18 cellular contexts compared by ENCODE assay signal in the genomic region with DNA sequence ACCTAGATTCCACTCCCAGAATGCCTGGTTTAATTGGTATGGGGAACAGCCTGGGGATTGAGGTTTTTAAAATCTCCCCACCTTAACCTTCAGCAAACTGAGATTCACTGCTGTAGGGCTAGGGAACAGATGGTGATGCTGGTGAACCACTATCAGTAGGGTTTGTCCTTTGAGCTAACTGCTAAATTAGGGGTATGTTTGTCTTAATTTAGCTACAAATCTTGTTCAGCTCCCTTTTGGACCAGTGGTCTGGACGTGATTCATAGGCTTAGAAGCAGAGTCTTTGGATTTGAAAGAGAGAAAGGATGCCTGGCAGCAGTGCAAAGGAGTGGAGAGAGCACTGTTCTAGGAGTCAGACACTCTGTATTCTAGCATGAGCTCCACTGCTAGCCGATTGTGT. TPM values are rescaled to one million over a fixed set of nuclear protein-coding genes. Genes with fewer than 3 reads are reported as not detected.
A peak's percentile ranks its signal among the peaks of the same experiment; 100 is the strongest.
DNase-seq lines count a peak whose midpoint lies in the region; ATAC-seq, FAIRE-seq and TF ChIP-seq lines count a peak whose summit lies in the region.
"Had no signal": no experiment of that assay in that cellular context is flagged by ENCODE, and none has a peak within 500 bp of the region (broad histone marks: within the 10 kb centered on the region; RNA-seq: fewer than 3 reads in every experiment).

No MANE protein-coding gene starts in this region.

- no peak overlapping the region for H3K9ac ChIP-seq in GM12878 (ENCODE audit: control insufficient read depth, insufficient read depth, low read length)

- peak; percentile 74 for DNase-seq in G401 (ENCODE audit: low spot score)
- DNase-seq in GM12878 (ENCODE audit: low read depth, low spot score): no peak
- no peak for DNase-seq in gastrocnemius medialis
- DNase-seq: activated CD4-positive, CD25-positive, alpha-beta regulatory T cell treated with anti-CD3 and anti-CD28 coated beads, Interleukin-2, amount 50 U/mL, for 72 hours; activated CD8-positive, alpha-beta memory T cell treated with anti-CD3 and anti-CD28 coated beads, Interleukin-2, amount 50 U/mL, for 48 hours; activated naive CD4-positive, alpha-beta T cell treated with anti-CD3 and anti-CD28 coated beads for 36 hours; effector memory CD8-positive, alpha-beta T cell; NCI-H1436; NCI-H510A; T-helper 1 cell; testis had no signal

- H3K27me3 Mint-ChIP-seq in IgD-negative memory B cell: no peaks in the 10 kb centered on the region
- H3K27me3 Mint-ChIP-seq: effector memory CD8-positive, alpha-beta T cell had no signal

- no peak overlapping the region for H3K4me3 ChIP-seq in GM12878
- H3K4me3 ChIP-seq in gastrocnemius medialis: peak overlapping the region in 1 of 4 donors; percentile 60
- H3K4me3 ChIP-seq: breast epithelium, testis had no signal

- WGBS in GM12878 (ENCODE audit: insufficient coverage, insufficient replicate concordance, low lambda C conversion rate, missing lambda C conversion rate): 0% methylated on average over 2 of the region's 2 CpGs

- H3K36me3 ChIP-seq in GM12878 (ENCODE audit: control insufficient read depth in 2 of 2, insufficient read depth in 2 of 2, low read length in 1 of 2) (no peaks in the 10 kb centered on the region), gastrocnemius medialis (no peaks in the 10 kb centered on the region)
- H3K36me3 ChIP-seq: breast epithelium had no signal

- H3K27ac ChIP-seq in GM12878 (ENCODE audit: control insufficient read depth, insufficient read depth) (no peak overlapping the region), gastrocnemius medialis (peak overlapping the region; percentile 84 to 91 (median 90))
- H3K27ac ChIP-seq: breast epithelium, testis had no signal

- no peak for ATAC-seq in GM12878
- no peak for ATAC-seq in gastrocnemius medialis
- ATAC-seq in HG02840 (IDR thresholded peaks at IDR 0.05; ENCODE audit: low FRiP score, unreplicated experiment): no peak
- ATAC-seq in GM19397 (IDR thresholded peaks at IDR 0.05; ENCODE audit: unreplicated experiment): no peak
- no peak for ATAC-seq in HG03432 (IDR thresholded peaks at IDR 0.05; ENCODE audit: unreplicated experiment)
- ATAC-seq: effector memory CD8-positive, alpha-beta T cell had no signal

- H3K4me1 ChIP-seq in GM12878 (ENCODE audit: control insufficient read depth, insufficient read depth, low read length): peaks cover 20% of the 10 kb centered on the region
- H3K4me1 ChIP-seq in gastrocnemius medialis: peaks cover 66 to 75% of the 10 kb centered on the region in 2 donors
- H3K4me1 ChIP-seq: breast epithelium had no signal

- FAIRE-seq in GM12878 (lab: Jason Lieb, UNC): no peak
- FAIRE-seq: H1 had no signal

- H3K4me2 ChIP-seq in GM12878 (ENCODE audit: control insufficient read depth, insufficient read depth): peak overlapping the region; percentile 55; the same call in 1 of the 2 replicates

- peaks cover 43 to 58% (median 51%) of the 10 kb centered on the region in 3 donors for H3K4me1 Mint-ChIP-seq in IgD-negative memory B cell

- in situ Hi-C loops in G401 (cut with HindIII; ENCODE audit: low sequenced_read_pairs) (no loop called here), GM12878 (cut with MboI) (no loop called here), gastrocnemius medialis (cut with MboI; ENCODE audit: low sequenced_read_pairs in 4 of 4) (no loop called here)

- no peak overlapping the region for H2AFZ ChIP-seq in GM12878 (ENCODE audit: control insufficient read depth, low read depth, low read length)

- SMC1A ChIA-PET in GM12878 (lab: Charles Lee; ENCODE audit: uncharacterized antibody, unreplicated experiment): interaction anchor here (1.4 to 2.5 kb wide), 4 partner anchors 10 to 73 kb away, joined by 3 to 11 read pairs (median 7); no protein-coding TSS in a partner anchor

- TF ChIP-seq CTCF in GM12878 (IDR thresholded peaks at IDR 0.05 in 2 of 3, conservative IDR thresholded peaks at IDR 0.05 in 1 of 3; ENCODE audit: control insufficient read depth in 2 of 3, extremely low read depth in 1 of 3, insufficient read depth in 1 of 3, low read depth in 3 of 3, low read length in 3 of 3) (no peak), gastrocnemius medialis (IDR thresholded peaks at IDR 0.05 in 4 of 5, conservative IDR thresholded peaks at IDR 0.05 in 1 of 5) (no peak)

- H3K9me3 Mint-ChIP-seq in IgD-negative memory B cell: no peaks in the 10 kb centered on the region
- H3K9me3 Mint-ChIP-seq: activated naive CD4-positive, alpha-beta T cell treated with anti-CD3 and anti-CD28 coated beads for 36 hours; CD14-positive monocyte; effector memory CD8-positive, alpha-beta T cell had no signal

- RAD21 ChIA-PET in GM12878 (lab: Charles Lee; ENCODE audit: unreplicated experiment): interaction anchor here (1.0 to 1.7 kb wide), 2 partner anchors 10 to 146 kb away, joined by 3 to 6 read pairs; no protein-coding TSS in a partner anchor

- BruUV-seq in GM12878 (replicated peaks; lab: Mats Ljungman, UMichigan): no TSS peak

- no peaks in the 10 kb centered on the region for H4K20me1 ChIP-seq in GM12878 (ENCODE audit: control insufficient read depth, insufficient read depth)

- H3K27me3 ChIP-seq in GM12878 (replicated peaks in 1 of 2; ENCODE audit: control insufficient read depth in 2 of 2, insufficient read depth in 2 of 2, low read length in 1 of 2): no peaks in the 10 kb centered on the region
- no peaks in the 10 kb centered on the region for H3K27me3 ChIP-seq in gastrocnemius medialis
- H3K27me3 ChIP-seq: breast epithelium, testis had no signal

- H3K4me3 Mint-ChIP-seq in IgD-negative memory B cell: peak overlapping the region; percentile 82 to 94 (median 93)
- H3K4me3 Mint-ChIP-seq: activated naive CD4-positive, alpha-beta T cell treated with anti-CD3 and anti-CD28 coated beads for 36 hours; CD14-positive monocyte; effector memory CD8-positive, alpha-beta T cell had no signal

- H3K9me3 ChIP-seq in GM12878 (replicated peaks; ENCODE audit: control insufficient read depth, insufficient read depth, low read length) (no peaks in the 10 kb centered on the region), gastrocnemius medialis (no peaks in the 10 kb centered on the region)
- H3K9me3 ChIP-seq: breast epithelium, testis had no signal

- H3K27ac Mint-ChIP-seq in IgD-negative memory B cell: peak overlapping the region in 2 of 3 donors; percentile 1 to 24
- H3K27ac Mint-ChIP-seq: activated naive CD4-positive, alpha-beta T cell treated with anti-CD3 and anti-CD28 coated beads for 36 hours had no signal

- POLR2A ChIA-PET in GM12878 (lab: Charles Lee): interaction anchor here (1.6 kb wide), 1 partner anchor 10 kb away, joined by 7 read pairs; no protein-coding TSS in a partner anchor

- no peak for TF ChIP-seq RAD21 in GM12878 (IDR thresholded peaks at IDR 0.05; ENCODE audit: insufficient read depth, low read depth, low read length)

- H3K79me2 ChIP-seq in GM12878 (ENCODE audit: control insufficient read depth, insufficient read depth, low read length): no peaks in the 10 kb centered on the region

- no peak for TF ChIP-seq EP300 in GM12878 (IDR thresholded peaks at IDR 0.05; ENCODE audit: borderline replicate concordance in 1 of 2, control insufficient read depth in 1 of 2, low read depth in 2 of 2, low read length in 2 of 2)

- H3K36me3 Mint-ChIP-seq in IgD-negative memory B cell: no peaks in the 10 kb centered on the region

- CTCF ChIA-PET in GM12878 (lab: Yijun Ruan, JAX): interaction anchor here (1.1 to 4.4 kb wide), 5 partner anchors 9 to 146 kb away, joined by 4 to 25 read pairs (median 9); no protein-coding TSS in a partner anchor

- TF ChIP-seq POLR2A in GM12878 (IDR thresholded peaks at IDR 0.05; ENCODE audit: low read depth, low read length) (no peak), gastrocnemius medialis (IDR thresholded peaks at IDR 0.05) (no peak)

- intact Hi-C loops in GM12878 (cut with micrococcal nuclease; ENCODE audit: unreplicated experiment) (no loop called here), gastrocnemius medialis (cut with DNase I; ENCODE audit: low total_unique reads) (loop anchor here (5.0 kb wide), 3 partner anchors 39 to 141 kb away; no protein-coding TSS in a partner anchor)

RNA-seq across cellular contexts. Expression of a gene that starts 2.8 kb away (rescaled TPM):
- total RNA-seq in G401 (2014; rRNA removed; shearing (Covaris generic)): 1.5 and 5.6 TPM in 2 replicates
- polyA plus RNA-seq in IgD-negative memory B cell (81.2 TPM), GM12878 (2011; rRNA removed) (12.8 and 15.6 TPM in 2 replicates), GM12878 (2014; fragmentation: Illumina TruSeq; extraction: Trizol) (0.93 and 1.6 TPM in 2 replicates), GM12878 (2014; fragmentation: Nextera tagmentation; extraction: Ambion mirVana) (under 1 TPM; 0.73 to 0.74 TPM), GM12878 (2014; rRNA removed) (0.72 and 1.0 TPM in 2 replicates), GM12878 (2016; fragmentation: Nextera tagmentation; extraction: Ambion mirVana) (1 to 10 TPM in 1 of 2 experiments, under 1 TPM in 1; 0.88 to 1.3 TPM)
- total RNA-seq in GM12878 (2013; cell fraction: nucleolus; rRNA removed): 2.3 and 2.9 TPM in 2 replicates
- total RNA-seq in GM12878 (2014; rRNA removed) (0.90 and 2.9 TPM in 2 replicates), GM12878 (2014; rRNA removed; fragmentation: Illumina TruSeq; extraction: Trizol) (1.3 and 1.7 TPM in 2 replicates), GM12878 (2021) (0.92 and 1.9 TPM in 2 replicates), gastrocnemius medialis (10 to 100 TPM in 1 of 4 donors, 1 to 10 TPM in 3; 3.0 to 14.0 (median 5.6) TPM)
- polyA plus RNA-seq in GM12878 (2011; ENCODE audit: low read depth): 2.9 TPM
- polyA plus RNA-seq in GM12878 (2011; cell fraction: cytosol; rRNA removed): 7.0 and 8.4 TPM in 2 replicates
- 11.0 and 11.6 TPM in 2 replicates for polyA plus RNA-seq in GM12878 (2011; cell fraction: nucleus; rRNA removed)
- polyA plus RNA-seq in GM12878 (2012): 4.5 and 5.7 TPM in 2 replicates
- polyA minus RNA-seq in GM12878 (2011; rRNA and poly(A)+ RNA removed): 33.5 and 53.8 TPM in 2 replicates
- polyA minus RNA-seq in GM12878 (2011; cell fraction: cytosol; rRNA and poly(A)+ RNA removed): 9.0 and 10.8 TPM in 2 replicates
- 46.3 and 61.4 TPM in 2 replicates for polyA minus RNA-seq in GM12878 (2011; cell fraction: nucleus; rRNA and poly(A)+ RNA removed)
- total RNA-seq: activated naive CD4-positive, alpha-beta T cell treated with anti-CD3 and anti-CD28 coated beads for 36 hours had no signal
